8 cellular contexts compared by ENCODE assay signal in the genomic region with DNA sequence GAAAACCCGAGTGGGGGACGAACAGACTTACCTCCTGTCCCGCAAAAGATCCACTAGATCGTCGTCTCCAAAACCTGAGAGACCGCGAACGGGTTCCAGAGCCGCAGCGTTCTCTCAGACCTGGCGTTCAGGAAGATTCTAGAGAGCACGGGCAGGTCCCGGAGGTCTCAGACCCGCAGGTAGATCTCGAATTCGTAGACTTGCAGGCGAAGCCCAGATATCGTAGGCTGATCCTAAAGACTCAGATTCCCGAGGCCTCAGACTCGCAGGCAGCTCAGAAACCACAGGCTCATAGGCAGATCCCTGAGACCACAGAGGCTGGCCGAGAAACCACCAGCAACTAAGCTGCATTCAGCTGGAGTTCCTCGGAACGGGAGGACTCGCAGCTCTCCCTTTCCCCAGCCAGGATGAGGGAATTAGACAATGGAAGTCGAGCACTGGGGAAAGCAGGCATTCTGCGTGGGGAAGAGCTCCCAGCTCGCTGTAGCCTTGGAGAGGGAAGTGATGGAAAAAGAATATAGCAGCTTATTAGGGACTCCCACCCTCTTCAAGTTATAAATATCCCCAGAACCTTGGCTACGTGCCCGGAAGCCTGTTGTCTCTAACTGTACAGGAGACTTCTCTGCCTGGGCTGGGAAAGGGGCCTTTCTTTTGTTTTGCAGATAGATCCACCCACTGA. TPM values are rescaled to one million over a fixed set of nuclear protein-coding genes. Genes with fewer than 3 reads are reported as not detected.
A peak's percentile ranks its signal among the peaks of the same experiment; 100 is the strongest.
DNase-seq lines count a peak whose midpoint lies in the region; ATAC-seq, FAIRE-seq and TF ChIP-seq lines count a peak whose summit lies in the region.

A gene (minus strand): TSS at position 502 of the 679 bp plus-strand sequence. CDS start 1,831 bp downstream, outside the sequence.

- DNase-seq in AG09309 (ENCODE audit: low read depth) (peak; percentile 50), HEK293T (ENCODE audit: extremely low spot score) (peak; percentile 31), NCI-H526 treated with DMSO at 0.1 percent for 48 hours (lab: John Stamatoyannopoulos, UW) (peak; percentile 25), endothelial cell of umbilical vein (ENCODE audit: low read depth, low spot score) (peak; percentile 93), mesenteric fat pad (ENCODE audit: low spot score) (no peak)
- DNase-seq in activated CD8-positive, alpha-beta memory T cell treated with anti-CD3 and anti-CD28 coated beads, Interleukin-2, amount 50 U/mL, for 48 hours = peak; percentile 59

- peaks cover 21% of the 10 kb centered on the region for H3K36me3 Mint-ChIP-seq in stimulated activated naive CD8-positive, alpha-beta T cell treated with anti-CD3 and anti-CD28 coated beads, Interleukin-15, Interleukin-2, amounts not matched to agents 100 ng/mL and 50 ng/mL, for 24 hours (ENCODE audit: low read depth)

- TF ChIP-seq CTCF in AG09309 (IDR thresholded peaks at IDR 0.05; ENCODE audit: control insufficient read depth, insufficient read depth, low read depth, low read length, missing control alignments) = no peak
- TF ChIP-seq CTCF in endothelial cell of umbilical vein (IDR thresholded peaks at IDR 0.05; ENCODE audit: extremely low read depth in 1 of 2, insufficient read depth in 1 of 2, low read depth in 1 of 2, low read length in 2 of 2) = no peak

- H3K27ac ChIP-seq in endothelial cell of umbilical vein (ENCODE audit: insufficient read depth, low read depth, low read length) = peak within 1 kb of the TSS; percentile 82

- POLR2A ChIA-PET in HEK293T (lab: Yijun Ruan, JAX) = interaction anchor here (0.7 to 4.8 kb wide), 6 partner anchors 12 to 34 kb away, joined by 3 to 97 read pairs (median 10); a partner anchor contains a TSS
- POLR2A ChIA-PET in endothelial cell of umbilical vein (lab: Charles Lee) = interaction anchor here (0.9 to 1.2 kb wide), 3 partner anchors 16 to 115 kb away, joined by 4 to 7 read pairs (median 4); a partner anchor contains a TSS

- intact Hi-C loops in endothelial cell of umbilical vein (cut with micrococcal nuclease) = loop anchor here (1.0 to 2.0 kb wide), 3 partner anchors 34 to 171 kb away; a partner anchor contains a TSS

- H4K20me1 ChIP-seq in endothelial cell of umbilical vein (replicated peaks; ENCODE audit: control insufficient read depth, extremely low read depth, insufficient read depth, low read length) = no peaks in the 10 kb centered on the region

- peaks cover 32% of the 10 kb centered on the region for H3K4me1 ChIP-seq in endothelial cell of umbilical vein (ENCODE audit: control insufficient read depth, extremely low read depth, insufficient read depth, low read length)

- TSS peak; percentile 51 for BruUV-seq in endothelial cell of umbilical vein (replicated peaks; lab: Mats Ljungman, UMichigan)

- H3K27ac Mint-ChIP-seq in stimulated activated naive CD8-positive, alpha-beta T cell treated with anti-CD3 and anti-CD28 coated beads, Interleukin-15, Interleukin-2, amounts not matched to agents 100 ng/mL and 50 ng/mL, for 24 hours = peak within 1 kb of the TSS; percentile 99

- peaks cover 35% of the 10 kb centered on the region for H3K4me1 Mint-ChIP-seq in stimulated activated naive CD8-positive, alpha-beta T cell treated with anti-CD3 and anti-CD28 coated beads, Interleukin-15, Interleukin-2, amounts not matched to agents 100 ng/mL and 50 ng/mL, for 24 hours (ENCODE audit: low read depth)

- peak; percentile 87 for FAIRE-seq in endothelial cell of umbilical vein (lab: Jason Lieb, UNC)

- H3K27me3 ChIP-seq in endothelial cell of umbilical vein (ENCODE audit: control insufficient read depth in 2 of 2, insufficient read depth in 2 of 2, low read length in 2 of 2) = no peaks in the 10 kb centered on the region

- ATAC-seq in HG02588 (IDR thresholded peaks at IDR 0.05; ENCODE audit: unreplicated experiment) = no peak

- H3K79me2 ChIP-seq in endothelial cell of umbilical vein (ENCODE audit: control insufficient read depth, insufficient read depth, low read length) = peaks cover 8% of the 10 kb centered on the region

- H3K9me3 ChIP-seq in endothelial cell of umbilical vein (replicated peaks; ENCODE audit: control insufficient read depth, insufficient read depth, low read length) = no peaks in the 10 kb centered on the region

- no peaks in the 10 kb centered on the region for H3K9me3 Mint-ChIP-seq in stimulated activated naive CD8-positive, alpha-beta T cell treated with anti-CD3 and anti-CD28 coated beads, Interleukin-15, Interleukin-2, amounts not matched to agents 100 ng/mL and 50 ng/mL, for 24 hours

- CTCF ChIA-PET in HEK293T (lab: Yijun Ruan, JAX) (interaction anchor here (0.7 to 1.6 kb wide), 2 partner anchors 34 to 192 kb away, joined by 3 to 7 read pairs; no protein-coding TSS in a partner anchor), endothelial cell of umbilical vein (lab: Charles Lee) (interaction anchor here (1.0 to 2.9 kb wide), 10 partner anchors 15 to 171 kb away, joined by 3 to 30 read pairs (median 5); a partner anchor contains a TSS)

- peak within 1 kb of the TSS; percentile 82 for H3K9ac ChIP-seq in endothelial cell of umbilical vein (replicated peaks; ENCODE audit: extremely low read depth, insufficient read depth, low read length)

- H2AFZ ChIP-seq in endothelial cell of umbilical vein (ENCODE audit: low read depth, low read length) = peak within 1 kb of the TSS; percentile 90

- dilution Hi-C loops in endothelial cell of umbilical vein (cut with MboI; ENCODE audit: extremely low pct_ligation_motif_present, low sequenced_read_pairs) = no loop called here

- TF ChIP-seq POLR2A in endothelial cell of umbilical vein (IDR thresholded peaks at IDR 0.05; ENCODE audit: low read depth, low read length) = peak; percentile 16

- no peaks in the 10 kb centered on the region for H3K9me1 ChIP-seq in endothelial cell of umbilical vein (replicated peaks; ENCODE audit: control insufficient read depth, extremely low read depth, insufficient read depth, low read length)

- peak within 1 kb of the TSS; percentile 94 for H3K4me3 Mint-ChIP-seq in stimulated activated naive CD8-positive, alpha-beta T cell treated with anti-CD3 and anti-CD28 coated beads, Interleukin-15, Interleukin-2, amounts not matched to agents 100 ng/mL and 50 ng/mL, for 24 hours

- H3K36me3 ChIP-seq in endothelial cell of umbilical vein (ENCODE audit: control insufficient read depth in 2 of 2, extremely low read depth in 1 of 2, insufficient read depth in 2 of 2, low read length in 2 of 2) = peaks cover 2 to 4% of the 10 kb centered on the region in 2 experiments

- peak within 1 kb of the TSS; percentile 85 for H3K4me2 ChIP-seq in endothelial cell of umbilical vein (ENCODE audit: insufficient read depth, low read length)

- peak within 1 kb of the TSS; percentile 80 for H3K4me3 ChIP-seq in AG09309 (ENCODE audit: control insufficient read depth, low read depth, low read length)
- peak within 1 kb of the TSS; percentile 47 to 93 (median 70) for H3K4me3 ChIP-seq in endothelial cell of umbilical vein (replicated peaks in 1 of 3; ENCODE audit: insufficient read depth in 1 of 3, low read depth in 1 of 3, low read length in 3 of 3)

- no peaks in the 10 kb centered on the region for H3K27me3 Mint-ChIP-seq in stimulated activated naive CD8-positive, alpha-beta T cell treated with anti-CD3 and anti-CD28 coated beads, Interleukin-15, Interleukin-2, amounts not matched to agents 100 ng/mL and 50 ng/mL, for 24 hours

TF ChIP-seq in HEK293T, 16 proteins besides CTCF, POLR2A, EP300 and RAD21:
- no peak for TF ChIP-seq LEF1 (IDR thresholded peaks at IDR 0.05; ENCODE audit: borderline replicate concordance)
- TF ChIP-seq ZNF384 (IDR thresholded peaks at IDR 0.05) = no peak
- TF ChIP-seq TARDBP (IDR thresholded peaks at IDR 0.05) = no peak
- TF ChIP-seq NFRKB (IDR thresholded peaks at IDR 0.05) = no peak
- no peak for TF ChIP-seq FOXM1 (IDR thresholded peaks at IDR 0.05; ENCODE audit: borderline replicate concordance)
- no peak for TF ChIP-seq L3MBTL2 (conservative IDR thresholded peaks at IDR 0.05)
- TF ChIP-seq SUZ12 (IDR thresholded peaks at IDR 0.05) = no peak
- no peak for TF ChIP-seq HDGF (IDR thresholded peaks at IDR 0.05; ENCODE audit: borderline replicate concordance)
TF ChIP-seq in HEK293T: peak in this region for 0.

TF ChIP-seq in endothelial cell of umbilical vein, 7 proteins besides CTCF, POLR2A, EP300 and RAD21:
- no peak for TF ChIP-seq JUN (IDR thresholded peaks at IDR 0.05; ENCODE audit: borderline replicate concordance, insufficient read depth, insufficient read length, low read depth)
- TF ChIP-seq EZH2 (IDR thresholded peaks at IDR 0.05; ENCODE audit: borderline replicate concordance, low read depth, low read length, severe bottlenecking) = no peak
- no peak for TF ChIP-seq GATA2 (IDR thresholded peaks at IDR 0.05; ENCODE audit: insufficient read depth, insufficient read length, low read depth, low read length)
- no peak for TF ChIP-seq FOS (IDR thresholded peaks at IDR 0.05; ENCODE audit: borderline replicate concordance, insufficient read depth, low read length)
- TF ChIP-seq POLR2AphosphoS5 (IDR thresholded peaks at IDR 0.05; ENCODE audit: insufficient read depth, low read depth, low read length) = no peak
- TF ChIP-seq MYC (IDR thresholded peaks at IDR 0.05; ENCODE audit: low read depth, low read length) = no peak
- TF ChIP-seq, protein P1, sequence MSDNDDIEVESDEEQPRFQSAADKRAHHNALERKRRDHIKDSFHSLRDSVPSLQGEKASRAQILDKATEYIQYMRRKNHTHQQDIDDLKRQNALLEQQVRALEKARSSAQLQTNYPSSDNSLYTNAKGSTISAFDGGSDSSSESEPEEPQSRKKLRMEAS (IDR thresholded peaks at IDR 0.05; ENCODE audit: insufficient read depth, insufficient read length) = no peak

RNA-seq across cellular contexts. Expression of the gene that starts here (rescaled TPM):
- total RNA-seq in endothelial cell of umbilical vein = 12.5 and 14.0 TPM in 2 replicates
- polyA plus RNA-seq in endothelial cell of umbilical vein = 5.7 and 6.5 TPM in 2 replicates
- 5.6 and 5.7 TPM in 2 replicates for polyA plus RNA-seq in endothelial cell of umbilical vein (2011; cell fraction: cytosol; rRNA removed)
- polyA plus RNA-seq in endothelial cell of umbilical vein (2011; cell fraction: nucleus; rRNA removed) = 14.6 and 20.2 TPM in 2 replicates
- polyA plus RNA-seq in endothelial cell of umbilical vein (2012) = 6.7 and 8.1 TPM in 2 replicates
- polyA minus RNA-seq in endothelial cell of umbilical vein = 15.5 and 17.6 TPM in 2 replicates
- 4.8 TPM for polyA minus RNA-seq in endothelial cell of umbilical vein (2011; cell fraction: cytosol; rRNA and poly(A)+ RNA removed)
- 11.1 and 18.8 TPM in 2 replicates for polyA minus RNA-seq in endothelial cell of umbilical vein (2011; cell fraction: nucleus; rRNA and poly(A)+ RNA removed)
- total RNA-seq in mesenteric fat pad = 18.8 TPM
